8 cellular contexts compared by ENCODE assay signal in genomic region chr12:104456417-104456949, GRCh38. TPM values are rescaled to one million over a fixed set of nuclear protein-coding genes. Genes with fewer than 3 reads are reported as not detected.
DNase-seq lines count a peak whose midpoint lies in the region; ATAC-seq and TF ChIP-seq lines count a peak whose summit lies in the region.

Gene CHST11 (plus strand): TSS chr12:104456948.

- H3K4me1 ChIP-seq in esophagus muscularis mucosa (peaks cover 5 to 45% (median 39%) of the 10 kb centered on the region in 4 donors), mucosa of stomach (ENCODE audit: control insufficient read depth, insufficient read depth, low read length) (peaks cover 15% of the 10 kb centered on the region)

- H3K27ac ChIP-seq in esophagus muscularis mucosa (replicated peaks in 1 of 4) = peak within 1 kb of the TSS; percentile 67 to 82 (median 72)

- H3K9ac ChIP-seq in mucosa of stomach (ENCODE audit: low read length) = peak within 1 kb of the TSS; percentile 52

- TF ChIP-seq EP300 in esophagus muscularis mucosa (IDR thresholded peaks at IDR 0.05) = no peak

- H3K27me3 ChIP-seq in esophagus muscularis mucosa = peaks cover 0 to 4% (median 0%) of the 10 kb centered on the region in 4 donors
- peaks cover 53% of the 10 kb centered on the region for H3K27me3 ChIP-seq in mucosa of stomach (ENCODE audit: control insufficient read depth, insufficient read depth, low read length)

- no peaks in the 10 kb centered on the region for H3K9me3 Mint-ChIP-seq in activated T-cell treated with anti-CD3 and anti-CD28 coated beads, Interleukin-2, amount 50 U/mL, for 4 hours

- no peak for TF ChIP-seq POLR2A in esophagus muscularis mucosa (IDR thresholded peaks at IDR 0.05; ENCODE audit: low read depth)

- WGBS in esophagus muscularis mucosa = under 1% methylated on average over 18 of the region's 47 CpGs

- peaks cover 41% of the 10 kb centered on the region for H3K4me1 Mint-ChIP-seq in activated T-cell treated with anti-CD3 and anti-CD28 coated beads, Interleukin-2, amount 50 U/mL, for 4 hours (ENCODE audit: low read depth)

- peak in 2 of 3 experiments; percentile 29 to 34 for TF ChIP-seq CTCF in esophagus muscularis mucosa (IDR thresholded peaks at IDR 0.05)

- H3K9me3 ChIP-seq in esophagus muscularis mucosa = no peaks in the 10 kb centered on the region
- H3K9me3 ChIP-seq in mucosa of stomach (ENCODE audit: control insufficient read depth, low read length) = no peaks in the 10 kb centered on the region

- intact Hi-C loops in esophagus muscularis mucosa (cut with DNase I) = loop anchor here (10.0 kb wide), 1 partner anchor 258 kb away; no protein-coding TSS in a partner anchor

- DNase-seq in Caki2 (ENCODE audit: low read depth) (peak; percentile 88), HuH-7.5 (ENCODE audit: low spot score) (peak; percentile 89), esophagus muscularis mucosa (ENCODE audit: extremely low spot score) (peak; percentile 94)
- peak; percentile 71 for DNase-seq in activated T-cell treated with anti-CD3 and anti-CD28 coated beads, Interleukin-2, amount 50 U/mL, for 4 hours
- peak; percentile 49 to 58 for DNase-seq in stimulated activated CD8-positive, alpha-beta memory T cell treated with anti-CD3 and anti-CD28 coated beads, Interleukin-7, amount 100 ng/mL, for 1 hour (ENCODE audit: low read depth in 2 of 2)

- H3K4me3 Mint-ChIP-seq in activated T-cell treated with anti-CD3 and anti-CD28 coated beads, Interleukin-2, amount 50 U/mL, for 4 hours = peak within 1 kb of the TSS; percentile 98

- H3K4me3 ChIP-seq in esophagus muscularis mucosa (peak within 1 kb of the TSS; percentile 69 to 83 (median 74)), mucosa of stomach (ENCODE audit: low read length) (peak within 1 kb of the TSS; percentile 32)

- no peaks in the 10 kb centered on the region for H3K27me3 Mint-ChIP-seq in activated T-cell treated with anti-CD3 and anti-CD28 coated beads, Interleukin-2, amount 50 U/mL, for 4 hours (ENCODE audit: low read depth)

- in situ Hi-C loops in Caki2 (cut with HindIII; ENCODE audit: low pct_unique_long_range_greater_than_20kb, low sequenced_read_pairs) = no loop called here

- H3K36me3 Mint-ChIP-seq in activated T-cell treated with anti-CD3 and anti-CD28 coated beads, Interleukin-2, amount 50 U/mL, for 4 hours (ENCODE audit: insufficient read depth) = no peaks in the 10 kb centered on the region

- no peaks in the 10 kb centered on the region for H3K36me3 ChIP-seq in esophagus muscularis mucosa
- H3K36me3 ChIP-seq in mucosa of stomach (ENCODE audit: control insufficient read depth, insufficient read depth, low read length) = no peaks in the 10 kb centered on the region

- peak; percentile 67 for ATAC-seq in GM21423 (IDR thresholded peaks at IDR 0.05; ENCODE audit: unreplicated experiment)
- ATAC-seq in activated T-cell treated with anti-CD3 and anti-CD28 coated beads, Interleukin-2, amount 50 U/mL, for 4 hours = peak; percentile 76 to 79

TF ChIP-seq in PFSK-1, 5 proteins besides CTCF, POLR2A, EP300 and RAD21:
- peak; percentile 50; the same call in 1 of the 2 replicates for TF ChIP-seq SIN3A (IDR thresholded peaks at IDR 0.05; ENCODE audit: borderline replicate concordance, insufficient read depth, low read length)
- TF ChIP-seq POLR2AphosphoS5 (IDR thresholded peaks at IDR 0.05; ENCODE audit: low read depth, low read length) = no peak

RNA-seq across cellular contexts. Expression of gene CHST11, which starts in this region (rescaled TPM):
- 22.7 and 51.3 TPM in 2 replicates for total RNA-seq in Caki2 (2014; rRNA removed; shearing (Covaris generic); ENCODE audit: low replicate concordance)
- polyA plus RNA-seq in PFSK-1 (2012; ENCODE audit: insufficient read length, low read depth) = 3.4 TPM
- total RNA-seq in activated T-cell treated with anti-CD3 and anti-CD28 coated beads, Interleukin-2, amount 50 U/mL, for 4 hours = 10 to 100 TPM; 40.5 to 70.7 (median 61.7) TPM
- total RNA-seq in esophagus muscularis mucosa = 10 to 100 TPM in 1 of 4 donors, 1 to 10 TPM in 3; 5.7 to 15.7 (median 7.1) TPM

Comparison
In these comparisons a context has a peak if more than half of its experiments do, and no peak if none do; other contexts are left out.
1. Peak in every context shown above with its lines: DNase-seq, ATAC-seq, H3K4me3 ChIP-seq and H3K27ac ChIP-seq.